In the genomic region with DNA sequence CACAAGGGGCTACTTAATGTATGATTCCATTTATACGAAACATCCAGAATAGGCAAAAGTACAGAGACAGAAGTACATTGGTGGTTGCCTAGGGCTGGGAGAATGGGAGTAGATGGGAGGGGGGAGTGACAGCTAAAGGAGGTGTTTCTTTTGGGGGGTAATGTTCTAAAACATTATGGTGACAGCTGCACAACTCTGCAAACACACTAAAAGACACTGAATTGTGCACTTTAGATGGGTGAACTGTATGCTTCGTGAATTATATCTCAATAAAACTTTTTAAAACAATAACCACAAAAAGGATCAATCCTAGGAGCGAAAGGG, we compare ENCODE assay signal across 8 cellular contexts. TPM values are rescaled to one million over a fixed set of nuclear protein-coding genes. Genes with fewer than 3 reads are reported as not detected.
DNase-seq lines count a peak whose midpoint lies in the region; ATAC-seq, FAIRE-seq and TF ChIP-seq lines count a peak whose summit lies in the region.

No MANE protein-coding gene starts in this region.

- DNase-seq in left ventricle myocardium inferior: no peak
- no peak for DNase-seq in Right ventricle myocardium inferior (ENCODE audit: missing footprints)
- no peak for DNase-seq in caudate nucleus (lab: John Stamatoyannopoulos, UW)
- no peak for DNase-seq in uterus
- DNase-seq in GM19239 (ENCODE audit: insufficient read length, low spot score): no peak
- no peak for DNase-seq in dermis blood vessel endothelial cell

- H3K4me3 ChIP-seq in left ventricle myocardium inferior: peak overlapping the region; percentile 77
- peak overlapping the region; percentile 71 to 76 for H3K4me3 ChIP-seq in mucosa of rectum (ENCODE audit: low read length in 2 of 2)
- H3K4me3 ChIP-seq in uterus: peak overlapping the region; percentile 52 to 92

- H3K27me3 ChIP-seq in left ventricle myocardium inferior (ENCODE audit: low read depth): no peaks in the 10 kb centered on the region
- no peaks in the 10 kb centered on the region for H3K27me3 ChIP-seq in mucosa of rectum (ENCODE audit: control insufficient read depth in 2 of 2, insufficient read depth in 2 of 2, low read length in 2 of 2)
- H3K27me3 ChIP-seq in uterus: no peaks in the 10 kb centered on the region

- H3K36me3 ChIP-seq in left ventricle myocardium inferior (no peaks in the 10 kb centered on the region), mucosa of rectum (ENCODE audit: control insufficient read depth in 2 of 2, insufficient read depth in 2 of 2, low read length in 2 of 2) (no peaks in the 10 kb centered on the region), uterus (no peaks in the 10 kb centered on the region)

- TF ChIP-seq CTCF in left ventricle myocardium inferior (IDR thresholded peaks at IDR 0.05; ENCODE audit: borderline replicate concordance): no peak
- TF ChIP-seq CTCF in uterus (IDR thresholded peaks at IDR 0.05): no peak

- no peak for FAIRE-seq in GM19239 (lab: Jason Lieb, UNC)

- H3K27ac ChIP-seq in left ventricle myocardium inferior (replicated peaks) (peak overlapping the region; percentile 91), caudate nucleus (ENCODE audit: low read depth, low read length) (peak overlapping the region; percentile 93), mucosa of rectum (ENCODE audit: low read depth in 2 of 2, low read length in 2 of 2) (peak overlapping the region; percentile 39 to 62), uterus (peak overlapping the region; percentile 77 to 93)

- ATAC-seq in Right ventricle myocardium inferior (no peak), HG02970 (IDR thresholded peaks at IDR 0.05; ENCODE audit: low FRiP score, unreplicated experiment) (no peak)

- peak overlapping the region; percentile 75 to 87 for H3K9ac ChIP-seq in mucosa of rectum (ENCODE audit: low read depth in 1 of 2, low read length in 2 of 2)

- H3K4me1 ChIP-seq in left ventricle myocardium inferior (peaks cover 32% of the 10 kb centered on the region), mucosa of rectum (ENCODE audit: control insufficient read depth in 2 of 2, insufficient read depth in 2 of 2, low read length in 2 of 2) (peaks cover 5 to 11% of the 10 kb centered on the region in 2 donors), uterus (no peaks in the 10 kb centered on the region)

- intact Hi-C loops in left ventricle myocardium inferior (cut with micrococcal nuclease) (loop anchor here (5.0 kb wide), 1 partner anchor 90 kb away; a partner anchor contains a TSS), Right ventricle myocardium inferior (cut with DNase I) (loop anchor here (5.0 to 10.0 kb wide), 2 partner anchors 150 to 362 kb away; a partner anchor contains a TSS), uterus (cut with DNase I; ENCODE audit: low total_unique reads) (no loop called here)

- TF ChIP-seq POLR2A in uterus (IDR thresholded peaks at IDR 0.05): no peak

- no peaks in the 10 kb centered on the region for H3K9me3 ChIP-seq in left ventricle myocardium inferior (replicated peaks)
- no peaks in the 10 kb centered on the region for H3K9me3 ChIP-seq in mucosa of rectum (ENCODE audit: control insufficient read depth in 2 of 2, low read length in 2 of 2)
- no peaks in the 10 kb centered on the region for H3K9me3 ChIP-seq in uterus

RNA-seq across cellular contexts. Expression of a gene that starts 0.7 kb away (rescaled TPM):
- 8.3 TPM for total RNA-seq in left ventricle myocardium inferior
- total RNA-seq in Right ventricle myocardium inferior: 6.7 TPM
- 10 to 100 TPM in 3 of 4 donors, 1 to 10 TPM in 1; 3.3 to 31.4 (median 25.6) TPM for total RNA-seq in uterus
- 5.2 and 9.4 TPM in 2 replicates for total RNA-seq in dermis blood vessel endothelial cell
